Comparison of ENCODE assay signal across 1 cellular context in the genomic region with DNA sequence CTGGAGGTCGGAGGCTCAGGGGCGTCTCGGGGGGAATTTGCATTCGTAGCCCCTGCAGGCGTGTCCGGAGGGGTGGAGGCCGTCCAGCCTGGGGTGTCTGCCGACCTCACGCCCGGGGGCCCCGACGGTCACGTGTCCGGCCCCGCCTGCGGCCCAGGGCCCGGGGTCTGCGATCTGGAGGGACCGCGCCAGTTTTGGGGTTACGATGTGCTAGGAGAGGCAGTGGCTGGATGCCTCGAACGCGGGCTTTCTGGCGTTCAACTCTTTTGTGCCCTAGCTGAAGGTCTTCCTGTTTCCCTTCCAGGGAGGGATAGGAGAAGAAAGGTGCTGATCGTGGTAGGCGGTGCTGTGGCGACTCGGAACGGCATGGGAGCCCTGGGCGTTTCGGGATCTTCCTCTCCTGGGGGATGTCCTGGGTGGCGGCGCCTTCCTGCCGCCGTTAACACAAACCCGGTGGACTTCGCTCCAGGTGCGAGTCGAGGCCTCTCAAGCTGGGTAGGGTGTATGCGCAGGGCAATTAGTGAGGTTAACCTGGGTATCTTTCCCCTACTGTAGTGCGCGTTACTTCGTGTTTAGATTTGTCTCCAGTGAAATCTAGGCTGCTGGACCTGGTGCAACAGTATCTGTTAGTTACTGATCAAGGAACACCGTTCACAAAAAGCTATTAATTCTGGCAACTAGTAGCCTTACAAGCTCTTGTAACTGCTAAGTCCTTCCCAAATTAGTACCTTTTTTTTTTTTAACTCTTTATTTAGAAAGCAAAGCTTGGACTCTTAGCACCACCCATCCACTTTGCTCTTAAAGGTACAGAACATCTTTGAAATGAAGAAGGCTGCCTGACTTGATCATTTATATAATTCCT.
TF ChIP-seq lines count a peak whose summit lies in the region.

No MANE protein-coding gene starts in this region.

TF ChIP-seq in HepG2, 621 proteins besides CTCF, POLR2A, EP300 and RAD21 (continued from another document and continues in another):
- TF ChIP-seq, protein P1, sequence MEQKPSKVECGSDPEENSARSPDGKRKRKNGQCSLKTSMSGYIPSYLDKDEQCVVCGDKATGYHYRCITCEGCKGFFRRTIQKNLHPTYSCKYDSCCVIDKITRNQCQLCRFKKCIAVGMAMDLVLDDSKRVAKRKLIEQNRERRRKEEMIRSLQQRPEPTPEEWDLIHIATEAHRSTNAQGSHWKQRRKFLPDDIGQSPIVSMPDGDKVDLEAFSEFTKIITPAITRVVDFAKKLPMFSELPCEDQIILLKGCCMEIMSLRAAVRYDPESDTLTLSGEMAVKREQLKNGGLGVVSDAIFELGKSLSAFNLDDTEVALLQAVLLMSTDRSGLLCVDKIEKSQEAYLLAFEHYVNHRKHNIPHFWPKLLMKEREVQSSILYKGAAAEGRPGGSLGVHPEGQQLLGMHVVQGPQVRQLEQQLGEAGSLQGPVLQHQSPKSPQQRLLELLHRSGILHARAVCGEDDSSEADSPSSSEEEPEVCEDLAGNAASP (CRISPR knock-in tag; IDR thresholded peaks at IDR 0.05; ENCODE audit: borderline replicate concordance), result peak; percentile 62; the same call in 1 of the 2 replicates
- no peak for TF ChIP-seq HMG20A (CRISPR knock-in tag; IDR thresholded peaks at IDR 0.05; ENCODE audit: borderline replicate concordance)
- TF ChIP-seq PAX8 (CRISPR knock-in tag; IDR thresholded peaks at IDR 0.05; ENCODE audit: borderline replicate concordance), result no peak
- TF ChIP-seq, protein P2, sequence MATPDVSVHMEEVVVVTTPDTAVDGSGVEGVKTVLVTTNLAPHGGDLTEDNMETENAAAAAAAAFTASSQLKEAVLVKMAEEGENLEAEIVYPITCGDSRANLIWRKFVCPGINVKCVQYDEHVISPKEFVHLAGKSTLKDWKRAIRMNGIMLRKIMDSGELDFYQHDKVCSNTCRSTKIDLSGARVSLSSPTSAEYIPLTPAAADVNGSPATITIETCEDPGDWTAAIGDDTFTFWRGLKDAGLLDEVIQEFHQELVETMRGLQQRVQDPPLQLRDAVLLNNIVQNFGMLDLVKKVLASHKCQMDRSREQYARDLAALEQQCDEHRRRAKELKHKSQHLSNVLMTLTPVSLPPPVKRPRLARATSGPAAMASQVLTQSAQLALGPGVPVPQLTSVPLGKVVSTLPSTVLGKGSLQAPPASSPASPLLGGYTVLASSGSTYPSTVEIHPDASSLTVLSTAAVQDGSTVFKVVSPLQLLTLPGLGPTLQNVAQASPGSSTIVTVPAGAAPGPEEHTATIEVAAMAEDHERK (CRISPR knock-in tag; IDR thresholded peaks at IDR 0.05; ENCODE audit: low read depth), result no peak
- TF ChIP-seq ZNF572 (CRISPR knock-in tag; IDR thresholded peaks at IDR 0.05), result no peak
- no peak; a peak in 1 of 4 replicates for TF ChIP-seq REST (IDR thresholded peaks at IDR 0.05; ENCODE audit: borderline replicate concordance in 1 of 2, low read depth in 1 of 2, low read length in 2 of 2)
- peak; percentile 45; the same call in 1 of the 2 replicates for TF ChIP-seq DNMT3B (CRISPR knock-in tag; conservative IDR thresholded peaks at IDR 0.05)
- TF ChIP-seq ZNF124 (CRISPR knock-in tag; IDR thresholded peaks at IDR 0.05), result peak; percentile 47; the same call in 1 of the 2 replicates
- TF ChIP-seq, protein P3, sequence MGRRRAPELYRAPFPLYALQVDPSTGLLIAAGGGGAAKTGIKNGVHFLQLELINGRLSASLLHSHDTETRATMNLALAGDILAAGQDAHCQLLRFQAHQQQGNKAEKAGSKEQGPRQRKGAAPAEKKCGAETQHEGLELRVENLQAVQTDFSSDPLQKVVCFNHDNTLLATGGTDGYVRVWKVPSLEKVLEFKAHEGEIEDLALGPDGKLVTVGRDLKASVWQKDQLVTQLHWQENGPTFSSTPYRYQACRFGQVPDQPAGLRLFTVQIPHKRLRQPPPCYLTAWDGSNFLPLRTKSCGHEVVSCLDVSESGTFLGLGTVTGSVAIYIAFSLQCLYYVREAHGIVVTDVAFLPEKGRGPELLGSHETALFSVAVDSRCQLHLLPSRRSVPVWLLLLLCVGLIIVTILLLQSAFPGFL (CRISPR knock-in tag; IDR thresholded peaks at IDR 0.05), result no peak
- TF ChIP-seq, protein P4, sequence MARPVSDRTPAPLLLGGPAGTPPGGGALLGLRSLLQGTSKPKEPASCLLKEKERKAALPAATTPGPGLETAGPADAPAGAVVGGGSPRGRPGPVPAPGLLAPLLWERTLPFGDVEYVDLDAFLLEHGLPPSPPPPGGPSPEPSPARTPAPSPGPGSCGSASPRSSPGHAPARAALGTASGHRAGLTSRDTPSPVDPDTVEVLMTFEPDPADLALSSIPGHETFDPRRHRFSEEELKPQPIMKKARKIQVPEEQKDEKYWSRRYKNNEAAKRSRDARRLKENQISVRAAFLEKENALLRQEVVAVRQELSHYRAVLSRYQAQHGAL (CRISPR knock-in tag; IDR thresholded peaks at IDR 0.05; ENCODE audit: not compliant biosample characterization), result no peak
- TF ChIP-seq ZNF10 (CRISPR knock-in tag; IDR thresholded peaks at IDR 0.05; ENCODE audit: borderline replicate concordance, low read depth), result no peak; the same call in 1 of the 2 replicates
- TF ChIP-seq ZNF431 (CRISPR knock-in tag; IDR thresholded peaks at IDR 0.05; ENCODE audit: borderline replicate concordance, low read depth), result no peak; the same call in 1 of the 2 replicates
- TF ChIP-seq, protein P5, sequence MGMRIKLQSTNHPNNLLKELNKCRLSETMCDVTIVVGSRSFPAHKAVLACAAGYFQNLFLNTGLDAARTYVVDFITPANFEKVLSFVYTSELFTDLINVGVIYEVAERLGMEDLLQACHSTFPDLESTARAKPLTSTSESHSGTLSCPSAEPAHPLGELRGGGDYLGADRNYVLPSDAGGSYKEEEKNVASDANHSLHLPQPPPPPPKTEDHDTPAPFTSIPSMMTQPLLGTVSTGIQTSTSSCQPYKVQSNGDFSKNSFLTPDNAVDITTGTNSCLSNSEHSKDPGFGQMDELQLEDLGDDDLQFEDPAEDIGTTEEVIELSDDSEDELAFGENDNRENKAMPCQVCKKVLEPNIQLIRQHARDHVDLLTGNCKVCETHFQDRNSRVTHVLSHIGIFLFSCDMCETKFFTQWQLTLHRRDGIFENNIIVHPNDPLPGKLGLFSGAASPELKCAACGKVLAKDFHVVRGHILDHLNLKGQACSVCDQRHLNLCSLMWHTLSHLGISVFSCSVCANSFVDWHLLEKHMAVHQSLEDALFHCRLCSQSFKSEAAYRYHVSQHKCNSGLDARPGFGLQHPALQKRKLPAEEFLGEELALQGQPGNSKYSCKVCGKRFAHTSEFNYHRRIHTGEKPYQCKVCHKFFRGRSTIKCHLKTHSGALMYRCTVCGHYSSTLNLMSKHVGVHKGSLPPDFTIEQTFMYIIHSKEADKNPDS (CRISPR knock-in tag; IDR thresholded peaks at IDR 0.05), result no peak; the same call in 1 of the 2 replicates
- peak; percentile 92; the same call in 1 of the 2 replicates for TF ChIP-seq MZF1 (CRISPR knock-in tag; IDR thresholded peaks at IDR 0.05; ENCODE audit: borderline replicate concordance)
- TF ChIP-seq TBP (CRISPR knock-in tag; IDR thresholded peaks at IDR 0.05), result no peak
- peak; percentile 67 for TF ChIP-seq IKZF5 (CRISPR knock-in tag; IDR thresholded peaks at IDR 0.05)
- no peak for TF ChIP-seq U2AF1 (optimal IDR thresholded peaks at IDR 0.05; ENCODE audit: low read depth, low read length)
- no peak for TF ChIP-seq ZNF382 (CRISPR knock-in tag; IDR thresholded peaks at IDR 0.05; ENCODE audit: borderline replicate concordance)
- TF ChIP-seq HOXA5 (CRISPR knock-in tag; IDR thresholded peaks at IDR 0.05), result no peak; the same call in 1 of the 2 replicates
- no peak for TF ChIP-seq RELA (CRISPR knock-in tag; IDR thresholded peaks at IDR 0.05)
- TF ChIP-seq, protein P6, sequence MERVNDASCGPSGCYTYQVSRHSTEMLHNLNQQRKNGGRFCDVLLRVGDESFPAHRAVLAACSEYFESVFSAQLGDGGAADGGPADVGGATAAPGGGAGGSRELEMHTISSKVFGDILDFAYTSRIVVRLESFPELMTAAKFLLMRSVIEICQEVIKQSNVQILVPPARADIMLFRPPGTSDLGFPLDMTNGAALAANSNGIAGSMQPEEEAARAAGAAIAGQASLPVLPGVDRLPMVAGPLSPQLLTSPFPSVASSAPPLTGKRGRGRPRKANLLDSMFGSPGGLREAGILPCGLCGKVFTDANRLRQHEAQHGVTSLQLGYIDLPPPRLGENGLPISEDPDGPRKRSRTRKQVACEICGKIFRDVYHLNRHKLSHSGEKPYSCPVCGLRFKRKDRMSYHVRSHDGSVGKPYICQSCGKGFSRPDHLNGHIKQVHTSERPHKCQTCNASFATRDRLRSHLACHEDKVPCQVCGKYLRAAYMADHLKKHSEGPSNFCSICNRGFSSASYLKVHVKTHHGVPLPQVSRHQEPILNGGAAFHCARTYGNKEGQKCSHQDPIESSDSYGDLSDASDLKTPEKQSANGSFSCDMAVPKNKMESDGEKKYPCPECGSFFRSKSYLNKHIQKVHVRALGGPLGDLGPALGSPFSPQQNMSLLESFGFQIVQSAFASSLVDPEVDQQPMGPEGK (CRISPR knock-in tag; IDR thresholded peaks at IDR 0.05), result no peak; the same call in 1 of the 2 replicates
- 0 out of 2 replicates have a peak, but pooled peaks have one; percentile 63 for TF ChIP-seq ZSCAN29 (CRISPR knock-in tag; conservative IDR thresholded peaks at IDR 0.05)
- no peak for TF ChIP-seq ZBTB34 (CRISPR knock-in tag; IDR thresholded peaks at IDR 0.05)
- no peak for TF ChIP-seq ZNF724P (CRISPR knock-in tag; IDR thresholded peaks at IDR 0.05; ENCODE audit: borderline replicate concordance)
- no peak for TF ChIP-seq PBX3 (CRISPR knock-in tag; IDR thresholded peaks at IDR 0.05; ENCODE audit: borderline replicate concordance)
- no peak for TF ChIP-seq ZBTB8A (CRISPR knock-in tag; IDR thresholded peaks at IDR 0.05; ENCODE audit: borderline replicate concordance, low read depth)
- no peak for TF ChIP-seq CREB3 (CRISPR knock-in tag; IDR thresholded peaks at IDR 0.05)
